In the genomic region with DNA sequence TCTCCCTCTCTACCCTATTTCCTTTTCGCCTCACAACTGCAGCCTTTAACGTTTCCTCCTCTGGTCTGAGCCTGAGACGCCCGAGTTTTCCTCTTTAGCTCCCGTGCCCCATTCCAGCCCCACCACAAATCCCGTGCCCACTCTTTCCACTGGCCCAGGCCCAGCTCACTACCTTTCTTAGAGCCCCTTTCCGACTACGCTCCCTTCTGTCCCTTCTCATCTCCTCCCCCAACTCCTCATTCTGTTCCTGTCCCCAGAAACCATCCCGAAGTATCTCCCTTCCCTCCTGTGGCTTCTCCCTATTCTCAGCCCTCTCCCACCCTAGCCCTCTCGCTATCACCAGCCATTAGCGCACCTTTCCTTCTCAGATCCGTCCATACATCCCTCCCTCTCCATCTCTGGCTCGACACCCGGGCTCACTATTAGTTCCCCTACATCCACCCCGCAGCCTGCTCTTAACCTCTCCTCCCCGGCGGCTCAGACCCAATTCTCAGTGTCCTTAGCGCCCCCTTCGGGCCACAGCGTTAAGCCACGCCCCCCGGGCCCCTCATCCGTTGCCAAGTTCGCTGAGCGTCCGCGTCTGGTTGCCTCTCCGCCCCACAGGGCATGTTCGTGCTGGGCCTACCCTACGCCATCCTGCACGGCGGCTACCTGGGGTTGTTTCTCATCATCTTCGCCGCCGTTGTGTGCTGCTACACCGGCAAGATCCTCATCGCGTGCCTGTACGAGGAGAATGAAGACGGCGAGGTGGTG, we compare ENCODE assay signal across 8 cellular contexts. TPM values are rescaled to one million over a fixed set of nuclear protein-coding genes. Genes with fewer than 3 reads are reported as not detected.
A peak's percentile ranks its signal among the peaks of the same experiment; 100 is the strongest.
DNase-seq lines count a peak whose midpoint lies in the region; ATAC-seq and TF ChIP-seq lines count a peak whose summit lies in the region.

No MANE protein-coding gene starts in this region.

- TF ChIP-seq CTCF in HEK293 (tag by site-specific recombination; IDR thresholded peaks at IDR 0.05) (no peak), left lung (IDR thresholded peaks at IDR 0.05) (no peak)

- H3K4me1 Mint-ChIP-seq in activated CD8-positive, alpha-beta memory T cell treated with anti-CD3 and anti-CD28 coated beads, Interleukin-2, amount 10 ng/mL, durations not matched to agents 7 days and 5 days, result peaks cover 46% of the 10 kb centered on the region

- peak overlapping the region; percentile 4 for H3K27ac Mint-ChIP-seq in activated CD8-positive, alpha-beta memory T cell treated with anti-CD3 and anti-CD28 coated beads, Interleukin-2, amount 10 ng/mL, durations not matched to agents 7 days and 5 days

- ATAC-seq in activated CD8-positive, alpha-beta memory T cell treated with anti-CD3 and anti-CD28 coated beads, Interleukin-2, amount 10 ng/mL, durations not matched to agents 7 days and 5 days, result no peak
- ATAC-seq in left lung, result no peak
- no peak for ATAC-seq in GM21576 (IDR thresholded peaks at IDR 0.05; ENCODE audit: unreplicated experiment)

- CTCF ChIA-PET in HEK293 (lab: Yijun Ruan, JAX), result interaction anchor here (0.9 kb wide), 1 partner anchor 24 kb away, joined by 3 read pairs; no protein-coding TSS in a partner anchor
- CTCF ChIA-PET in activated CD8-positive, alpha-beta memory T cell treated with anti-CD3 and anti-CD28 coated beads, Interleukin-2, amount 10 ng/mL, durations not matched to agents 7 days and 5 days (lab: Charles Lee), result interaction anchor here (0.9 to 2.8 kb wide), 6 partner anchors 25 to 197 kb away, joined by 3 to 18 read pairs (median 3); no protein-coding TSS in a partner anchor

- POLR2A ChIA-PET in HEK293 (lab: Yijun Ruan, JAX), result no interaction called here

- H3K27me3 Mint-ChIP-seq in activated CD8-positive, alpha-beta memory T cell treated with anti-CD3 and anti-CD28 coated beads, Interleukin-2, amount 10 ng/mL, durations not matched to agents 7 days and 5 days, result peaks cover 89% of the 10 kb centered on the region

- peak overlapping the region; percentile 40 for H3K4me3 Mint-ChIP-seq in activated CD8-positive, alpha-beta memory T cell treated with anti-CD3 and anti-CD28 coated beads, Interleukin-2, amount 10 ng/mL, durations not matched to agents 7 days and 5 days

- H3K4me1 ChIP-seq in HEK293 (ENCODE audit: control insufficient read depth, insufficient read depth, low read length) (0 out of 2 replicates have a peak, but pooled peaks cover 3% of the 10 kb centered on the region), left lung (peaks cover 0 to 38% of the 10 kb centered on the region in 2 donors)

- H3K4me3 ChIP-seq in HEK293 (ENCODE audit: low read depth, low read length) (no peak overlapping the region), left lung (no peak overlapping the region)

- DNase-seq in AG08396 (ENCODE audit: low spot score) (peak; percentile 45), iPS DF 19.7 (ENCODE audit: low read depth, low spot score) (peak; percentile 79), NCI-H187 treated with DMSO at 0.1 percent for 48 hours (lab: John Stamatoyannopoulos, UW) (no peak), left lung (no peak)
- peak; percentile 63 for DNase-seq in activated CD8-positive, alpha-beta memory T cell treated with anti-CD3 and anti-CD28 coated beads, Interleukin-2, amount 10 ng/mL, durations not matched to agents 7 days and 5 days
- peak; percentile 56 to 73 for DNase-seq in stimulated activated CD8-positive, alpha-beta memory T cell treated with anti-CD3 and anti-CD28 coated beads, Interleukin-7, amount 100 ng/mL, for 48 hours (ENCODE audit: extremely low read depth in 1 of 2, low read depth in 1 of 2)

- no peaks in the 10 kb centered on the region for H3K36me3 ChIP-seq in HEK293 (ENCODE audit: control insufficient read depth in 2 of 2, insufficient read depth in 1 of 2, low read length in 2 of 2)
- no peaks in the 10 kb centered on the region for H3K36me3 ChIP-seq in left lung

- no peaks in the 10 kb centered on the region for H3K9me3 Mint-ChIP-seq in activated CD8-positive, alpha-beta memory T cell treated with anti-CD3 and anti-CD28 coated beads, Interleukin-2, amount 10 ng/mL, durations not matched to agents 7 days and 5 days (ENCODE audit: low read depth)

- H3K27ac ChIP-seq in HEK293 (ENCODE audit: extremely low read depth, low read depth, low read length) (no peak overlapping the region), left lung (no peak overlapping the region)

- H3K27me3 ChIP-seq in left lung, result peaks cover 98 to 100% of the 10 kb centered on the region in 2 donors

- no peaks in the 10 kb centered on the region for H3K9me3 ChIP-seq in HEK293 (ENCODE audit: control insufficient read depth, insufficient read depth, low read depth, low read length)
- no peaks in the 10 kb centered on the region for H3K9me3 ChIP-seq in left lung

- peaks cover 6% of the 10 kb centered on the region for H3K36me3 Mint-ChIP-seq in activated CD8-positive, alpha-beta memory T cell treated with anti-CD3 and anti-CD28 coated beads, Interleukin-2, amount 10 ng/mL, durations not matched to agents 7 days and 5 days

- intact Hi-C loops in left lung (cut with DNase I), result no loop called here

TF ChIP-seq in HEK293, 187 proteins besides CTCF, POLR2A, EP300 and RAD21:
- TF ChIP-seq ZNF266 (tag by site-specific recombination; IDR thresholded peaks at IDR 0.05; ENCODE audit: low read depth) (no peak), GLIS2 (tag by site-specific recombination; IDR thresholded peaks at IDR 0.05) (0 out of 2 replicates have a peak, but pooled peaks have one; percentile 10)

RNA-seq across cellular contexts. Expression of gene SLC32A1, which starts 2.7 kb away (rescaled TPM):
- not detected for total RNA-seq in activated CD8-positive, alpha-beta memory T cell treated with anti-CD3 and anti-CD28 coated beads, Interleukin-2, amount 10 ng/mL, durations not matched to agents 7 days and 5 days
- not detected for total RNA-seq in left lung

RNA-seq across cellular contexts. Expression of gene ACTR5, which starts 21.2 kb away (rescaled TPM):
- 10 to 100 TPM in 1 of 2 experiments, 1 to 10 TPM in 1; 9.5 to 10.6 TPM for total RNA-seq in activated CD8-positive, alpha-beta memory T cell treated with anti-CD3 and anti-CD28 coated beads, Interleukin-2, amount 10 ng/mL, durations not matched to agents 7 days and 5 days
- 1 to 10 TPM; 6.2 to 6.9 TPM for total RNA-seq in left lung

Comparison
In these comparisons a context has a peak if more than half of its experiments do, and no peak if none do; other contexts are left out.
1. DNase-seq: peak in AG08396 (single experiment), activated CD8-positive, alpha-beta memory T cell treated with anti-CD3 and anti-CD28 coated beads, Interleukin-2, amount 10 ng/mL, durations not matched to agents 7 days and 5 days (single experiment), iPS DF 19.7 (single experiment) and stimulated activated CD8-positive, alpha-beta memory T cell treated with anti-CD3 and anti-CD28 coated beads, Interleukin-7, amount 100 ng/mL, for 48 hours (2 of 2); none in NCI-H187 treated with DMSO at 0.1 percent for 48 hours (single experiment) and left lung (0 of 2).